In the genomic region with DNA sequence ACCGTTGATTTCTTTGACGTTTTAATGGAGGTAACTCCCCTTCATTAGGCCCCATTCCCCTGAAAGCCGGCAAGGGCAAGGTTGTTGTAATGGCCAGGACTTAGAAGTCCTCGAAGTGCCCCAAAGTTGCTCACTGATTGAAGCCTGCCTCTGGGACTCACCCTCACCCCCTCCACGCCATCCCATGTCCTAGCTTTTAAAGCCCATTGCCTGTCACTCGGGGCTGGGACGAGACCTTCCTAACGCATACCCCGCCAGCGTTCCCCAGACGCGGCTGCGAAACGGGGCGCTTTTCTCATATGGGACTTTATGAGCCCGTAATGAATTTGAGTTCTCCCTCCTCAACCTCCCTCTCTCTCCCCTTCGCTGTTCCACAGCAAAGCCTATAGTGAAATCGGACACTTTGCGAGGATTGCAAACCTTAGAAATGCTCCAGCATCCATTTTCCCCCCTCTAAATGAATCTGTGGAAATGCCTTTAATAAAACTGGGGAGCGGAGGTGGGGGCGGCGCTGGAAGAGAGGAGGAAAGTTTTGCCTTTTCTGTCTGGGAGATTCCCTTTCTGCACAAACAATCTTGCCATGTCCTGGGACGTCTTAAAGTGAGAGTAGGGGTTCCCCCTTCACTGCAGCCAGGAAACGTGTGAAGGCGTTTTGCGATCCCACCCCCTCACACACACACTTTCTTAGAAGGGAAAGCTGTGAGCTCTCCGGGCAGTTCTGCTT, we compare ENCODE assay signal across 1 cellular context.
TF ChIP-seq lines count a peak whose summit lies in the region.

No MANE protein-coding gene starts in this region.

TF ChIP-seq in A549, 52 proteins besides CTCF, POLR2A, EP300 and RAD21 (continued from another document):
- TF ChIP-seq, protein P1, sequence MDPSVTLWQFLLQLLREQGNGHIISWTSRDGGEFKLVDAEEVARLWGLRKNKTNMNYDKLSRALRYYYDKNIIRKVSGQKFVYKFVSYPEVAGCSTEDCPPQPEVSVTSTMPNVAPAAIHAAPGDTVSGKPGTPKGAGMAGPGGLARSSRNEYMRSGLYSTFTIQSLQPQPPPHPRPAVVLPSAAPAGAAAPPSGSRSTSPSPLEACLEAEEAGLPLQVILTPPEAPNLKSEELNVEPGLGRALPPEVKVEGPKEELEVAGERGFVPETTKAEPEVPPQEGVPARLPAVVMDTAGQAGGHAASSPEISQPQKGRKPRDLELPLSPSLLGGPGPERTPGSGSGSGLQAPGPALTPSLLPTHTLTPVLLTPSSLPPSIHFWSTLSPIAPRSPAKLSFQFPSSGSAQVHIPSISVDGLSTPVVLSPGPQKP (IDR thresholded peaks at IDR 0.05; ENCODE audit: low read depth, low read length) = no peak
- TF ChIP-seq BHLHE40 (IDR thresholded peaks at IDR 0.05; ENCODE audit: low read depth, low read length) (no peak), ZNF302 (CRISPR knock-in tag; IDR thresholded peaks at IDR 0.05) (no peak), HOXB5 (CRISPR knock-in tag; IDR thresholded peaks at IDR 0.05) (no peak), MYC (IDR thresholded peaks at IDR 0.05; ENCODE audit: borderline replicate concordance, low read length) (no peak), NFE2L2 (conservative IDR thresholded peaks at IDR 0.05; ENCODE audit: low read length) (no peak), KDM5A (IDR thresholded peaks at IDR 0.05) (no peak), FOXS1 (CRISPR knock-in tag; IDR thresholded peaks at IDR 0.05) (no peak), ESRRA (IDR thresholded peaks at IDR 0.05; ENCODE audit: borderline replicate concordance, low read length) (no peak), CBX2 (IDR thresholded peaks at IDR 0.05; ENCODE audit: borderline replicate concordance, low read depth) (no peak), CHD2 (IDR thresholded peaks at IDR 0.05; ENCODE audit: low read length, partially characterized antibody) (no peak), GATA3 (IDR thresholded peaks at IDR 0.05; ENCODE audit: borderline replicate concordance) (0 out of 2 replicates have a peak, but pooled peaks have one; percentile 23), CBX8 (IDR thresholded peaks at IDR 0.05) (no peak)
- TF ChIP-seq, protein P2, sequence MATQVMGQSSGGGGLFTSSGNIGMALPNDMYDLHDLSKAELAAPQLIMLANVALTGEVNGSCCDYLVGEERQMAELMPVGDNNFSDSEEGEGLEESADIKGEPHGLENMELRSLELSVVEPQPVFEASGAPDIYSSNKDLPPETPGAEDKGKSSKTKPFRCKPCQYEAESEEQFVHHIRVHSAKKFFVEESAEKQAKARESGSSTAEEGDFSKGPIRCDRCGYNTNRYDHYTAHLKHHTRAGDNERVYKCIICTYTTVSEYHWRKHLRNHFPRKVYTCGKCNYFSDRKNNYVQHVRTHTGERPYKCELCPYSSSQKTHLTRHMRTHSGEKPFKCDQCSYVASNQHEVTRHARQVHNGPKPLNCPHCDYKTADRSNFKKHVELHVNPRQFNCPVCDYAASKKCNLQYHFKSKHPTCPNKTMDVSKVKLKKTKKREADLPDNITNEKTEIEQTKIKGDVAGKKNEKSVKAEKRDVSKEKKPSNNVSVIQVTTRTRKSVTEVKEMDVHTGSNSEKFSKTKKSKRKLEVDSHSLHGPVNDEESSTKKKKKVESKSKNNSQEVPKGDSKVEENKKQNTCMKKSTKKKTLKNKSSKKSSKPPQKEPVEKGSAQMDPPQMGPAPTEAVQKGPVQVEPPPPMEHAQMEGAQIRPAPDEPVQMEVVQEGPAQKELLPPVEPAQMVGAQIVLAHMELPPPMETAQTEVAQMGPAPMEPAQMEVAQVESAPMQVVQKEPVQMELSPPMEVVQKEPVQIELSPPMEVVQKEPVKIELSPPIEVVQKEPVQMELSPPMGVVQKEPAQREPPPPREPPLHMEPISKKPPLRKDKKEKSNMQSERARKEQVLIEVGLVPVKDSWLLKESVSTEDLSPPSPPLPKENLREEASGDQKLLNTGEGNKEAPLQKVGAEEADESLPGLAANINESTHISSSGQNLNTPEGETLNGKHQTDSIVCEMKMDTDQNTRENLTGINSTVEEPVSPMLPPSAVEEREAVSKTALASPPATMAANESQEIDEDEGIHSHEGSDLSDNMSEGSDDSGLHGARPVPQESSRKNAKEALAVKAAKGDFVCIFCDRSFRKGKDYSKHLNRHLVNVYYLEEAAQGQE (IDR thresholded peaks at IDR 0.05) = no peak
- TF ChIP-seq, protein P3, sequence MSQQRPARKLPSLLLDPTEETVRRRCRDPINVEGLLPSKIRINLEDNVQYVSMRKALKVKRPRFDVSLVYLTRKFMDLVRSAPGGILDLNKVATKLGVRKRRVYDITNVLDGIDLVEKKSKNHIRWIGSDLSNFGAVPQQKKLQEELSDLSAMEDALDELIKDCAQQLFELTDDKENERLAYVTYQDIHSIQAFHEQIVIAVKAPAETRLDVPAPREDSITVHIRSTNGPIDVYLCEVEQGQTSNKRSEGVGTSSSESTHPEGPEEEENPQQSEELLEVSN (IDR thresholded peaks at IDR 0.05; ENCODE audit: borderline replicate concordance, low read depth) = no peak
- TF ChIP-seq, protein P4, sequence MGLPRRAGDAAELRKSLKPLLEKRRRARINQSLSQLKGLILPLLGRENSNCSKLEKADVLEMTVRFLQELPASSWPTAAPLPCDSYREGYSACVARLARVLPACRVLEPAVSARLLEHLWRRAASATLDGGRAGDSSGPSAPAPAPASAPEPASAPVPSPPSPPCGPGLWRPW (IDR thresholded peaks at IDR 0.05) = no peak
- TF ChIP-seq, protein P5, sequence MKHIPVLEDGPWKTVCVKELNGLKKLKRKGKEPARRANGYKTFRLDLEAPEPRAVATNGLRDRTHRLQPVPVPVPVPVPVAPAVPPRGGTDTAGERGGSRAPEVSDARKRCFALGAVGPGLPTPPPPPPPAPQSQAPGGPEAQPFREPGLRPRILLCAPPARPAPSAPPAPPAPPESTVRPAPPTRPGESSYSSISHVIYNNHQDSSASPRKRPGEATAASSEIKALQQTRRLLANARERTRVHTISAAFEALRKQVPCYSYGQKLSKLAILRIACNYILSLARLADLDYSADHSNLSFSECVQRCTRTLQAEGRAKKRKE (CRISPR knock-in tag; IDR thresholded peaks at IDR 0.05; ENCODE audit: low read depth) = no peak
